Comparison of ENCODE assay signal across 1 cellular context in genomic region chr21:44300262-44300959, GRCh38.
TF ChIP-seq lines count a peak whose summit lies in the region.

No MANE protein-coding gene starts in this region.

TF ChIP-seq in HepG2, 621 proteins besides CTCF, POLR2A, EP300 and RAD21 (continued from another document and continues in another):
- TF ChIP-seq E2F2 (CRISPR knock-in tag; IDR thresholded peaks at IDR 0.05; ENCODE audit: borderline replicate concordance): no peak
- no peak for TF ChIP-seq ATF7-NPFF (CRISPR knock-in tag; IDR thresholded peaks at IDR 0.05; ENCODE audit: low read depth)
- TF ChIP-seq ZC3H4 (CRISPR knock-in tag; IDR thresholded peaks at IDR 0.05; ENCODE audit: borderline replicate concordance): no peak
- TF ChIP-seq MLXIP (CRISPR knock-in tag; IDR thresholded peaks at IDR 0.05; ENCODE audit: borderline replicate concordance): no peak
- TF ChIP-seq ZMAT5 (CRISPR knock-in tag; IDR thresholded peaks at IDR 0.05; ENCODE audit: borderline replicate concordance, low read depth): no peak
- TF ChIP-seq CENPT (CRISPR knock-in tag; IDR thresholded peaks at IDR 0.05; ENCODE audit: low read depth): no peak
- TF ChIP-seq REPIN1 (CRISPR knock-in tag; IDR thresholded peaks at IDR 0.05; ENCODE audit: borderline replicate concordance, low read depth): 0 out of 2 replicates have a peak, but pooled peaks have one; percentile 5
- no peak for TF ChIP-seq ZFP36L2 (CRISPR knock-in tag; IDR thresholded peaks at IDR 0.05)
- no peak for TF ChIP-seq ZNF740 (CRISPR knock-in tag; IDR thresholded peaks at IDR 0.05)
- 0 out of 2 replicates have a peak, but pooled peaks have one; percentile 44 for TF ChIP-seq ELF4 (CRISPR knock-in tag; IDR thresholded peaks at IDR 0.05; ENCODE audit: borderline replicate concordance)
- TF ChIP-seq NCOA5 (CRISPR knock-in tag; IDR thresholded peaks at IDR 0.05): no peak
- TF ChIP-seq CEBPZ (IDR thresholded peaks at IDR 0.05; ENCODE audit: low read length): no peak
- TF ChIP-seq SALL2 (CRISPR knock-in tag; IDR thresholded peaks at IDR 0.05): no peak
- no peak for TF ChIP-seq ZEB1 (IDR thresholded peaks at IDR 0.05; ENCODE audit: insufficient replicate concordance, low read depth)
- TF ChIP-seq ZNF343 (CRISPR knock-in tag; IDR thresholded peaks at IDR 0.05): no peak
- TF ChIP-seq ZFAT (CRISPR knock-in tag; conservative IDR thresholded peaks at IDR 0.05): no peak
- TF ChIP-seq REXO4 (CRISPR knock-in tag; IDR thresholded peaks at IDR 0.05; ENCODE audit: borderline replicate concordance): no peak
- TF ChIP-seq SOX5 (CRISPR knock-in tag; IDR thresholded peaks at IDR 0.05; ENCODE audit: borderline replicate concordance): no peak
- peak; percentile 39; the same call in 1 of the 2 replicates for TF ChIP-seq ZBTB2 (CRISPR knock-in tag; IDR thresholded peaks at IDR 0.05; ENCODE audit: low read depth)
- TF ChIP-seq PAF1 (CRISPR knock-in tag; IDR thresholded peaks at IDR 0.05): no peak
- peak; percentile 28; the same call in 1 of the 2 replicates for TF ChIP-seq TFDP1 (CRISPR knock-in tag; IDR thresholded peaks at IDR 0.05; ENCODE audit: borderline replicate concordance)
- no peak for TF ChIP-seq ETS1 (CRISPR knock-in tag; IDR thresholded peaks at IDR 0.05)
- no peak for TF ChIP-seq STAG1 (CRISPR knock-in tag; IDR thresholded peaks at IDR 0.05)
- TF ChIP-seq ZNF17 (CRISPR knock-in tag; IDR thresholded peaks at IDR 0.05): no peak
- TF ChIP-seq TAF1 (CRISPR knock-in tag; IDR thresholded peaks at IDR 0.05): no peak
- no peak for TF ChIP-seq TSC22D2 (CRISPR knock-in tag; IDR thresholded peaks at IDR 0.05; ENCODE audit: borderline replicate concordance)
- no peak for TF ChIP-seq SNRNP70 (IDR thresholded peaks at IDR 0.05; ENCODE audit: low read depth, low read length)
- TF ChIP-seq ADNP (CRISPR knock-in tag; IDR thresholded peaks at IDR 0.05): no peak
- no peak for TF ChIP-seq KLF9 (CRISPR knock-in tag; IDR thresholded peaks at IDR 0.05; ENCODE audit: low read depth)
- TF ChIP-seq MZF1 (CRISPR knock-in tag; IDR thresholded peaks at IDR 0.05; ENCODE audit: borderline replicate concordance): no peak
- TF ChIP-seq ZNF713 (CRISPR knock-in tag; IDR thresholded peaks at IDR 0.05): 0 out of 2 replicates have a peak, but pooled peaks have one; percentile 46
- TF ChIP-seq LBX2 (CRISPR knock-in tag; IDR thresholded peaks at IDR 0.05; ENCODE audit: borderline replicate concordance): no peak
- no peak for TF ChIP-seq HCFC1 (IDR thresholded peaks at IDR 0.05; ENCODE audit: low read depth, low read length)
- no peak for TF ChIP-seq FOXA3 (CRISPR knock-in tag; IDR thresholded peaks at IDR 0.05)
- TF ChIP-seq CBX5 (CRISPR knock-in tag; IDR thresholded peaks at IDR 0.05; ENCODE audit: borderline replicate concordance): no peak
- TF ChIP-seq NFIB (CRISPR knock-in tag; IDR thresholded peaks at IDR 0.05; ENCODE audit: borderline replicate concordance): no peak
- TF ChIP-seq ZNF282 (IDR thresholded peaks at IDR 0.05; ENCODE audit: partially characterized antibody): no peak
- no peak for TF ChIP-seq ZFP62 (CRISPR knock-in tag; IDR thresholded peaks at IDR 0.05)
- TF ChIP-seq SKI (IDR thresholded peaks at IDR 0.05; ENCODE audit: partially characterized antibody): no peak
- TF ChIP-seq ZBTB7A (CRISPR knock-in tag; IDR thresholded peaks at IDR 0.05): no peak
- no peak for TF ChIP-seq EED (CRISPR knock-in tag; IDR thresholded peaks at IDR 0.05)
- no peak for TF ChIP-seq RXRA (CRISPR knock-in tag; IDR thresholded peaks at IDR 0.05)
- TF ChIP-seq ZNF276 (CRISPR knock-in tag; IDR thresholded peaks at IDR 0.05; ENCODE audit: low read depth): no peak
- no peak for TF ChIP-seq ZNF839 (CRISPR knock-in tag; IDR thresholded peaks at IDR 0.05; ENCODE audit: borderline replicate concordance)
- no peak for TF ChIP-seq CENPBD1 (CRISPR knock-in tag; IDR thresholded peaks at IDR 0.05; ENCODE audit: borderline replicate concordance, low read depth)
- no peak for TF ChIP-seq GATAD1 (CRISPR knock-in tag; IDR thresholded peaks at IDR 0.05)
- TF ChIP-seq ZNF570 (CRISPR knock-in tag; IDR thresholded peaks at IDR 0.05; ENCODE audit: borderline replicate concordance): no peak
- TF ChIP-seq KAT2B (IDR thresholded peaks at IDR 0.05; ENCODE audit: borderline replicate concordance, low read depth, low read length): no peak
- no peak for TF ChIP-seq PITX1 (CRISPR knock-in tag; IDR thresholded peaks at IDR 0.05)
- no peak for TF ChIP-seq HOXA9 (CRISPR knock-in tag; IDR thresholded peaks at IDR 0.05; ENCODE audit: borderline replicate concordance)
- no peak for TF ChIP-seq GATA4 (IDR thresholded peaks at IDR 0.05; ENCODE audit: borderline replicate concordance, low read depth)
- TF ChIP-seq ZBTB1 (CRISPR knock-in tag; IDR thresholded peaks at IDR 0.05; ENCODE audit: borderline replicate concordance): no peak
- no peak for TF ChIP-seq ZNF326 (CRISPR knock-in tag; IDR thresholded peaks at IDR 0.05; ENCODE audit: borderline replicate concordance)
- no peak for TF ChIP-seq ZNF260 (CRISPR knock-in tag; IDR thresholded peaks at IDR 0.05; ENCODE audit: borderline replicate concordance, low read depth)
- TF ChIP-seq MLLT10 (CRISPR knock-in tag; IDR thresholded peaks at IDR 0.05): no peak
- no peak for TF ChIP-seq ZNF577 (CRISPR knock-in tag; IDR thresholded peaks at IDR 0.05; ENCODE audit: borderline replicate concordance, low read depth)
- TF ChIP-seq CREB1 (IDR thresholded peaks at IDR 0.05): no peak
- TF ChIP-seq CREB1 (CRISPR knock-in tag; IDR thresholded peaks at IDR 0.05): no peak
